In the genomic region with DNA sequence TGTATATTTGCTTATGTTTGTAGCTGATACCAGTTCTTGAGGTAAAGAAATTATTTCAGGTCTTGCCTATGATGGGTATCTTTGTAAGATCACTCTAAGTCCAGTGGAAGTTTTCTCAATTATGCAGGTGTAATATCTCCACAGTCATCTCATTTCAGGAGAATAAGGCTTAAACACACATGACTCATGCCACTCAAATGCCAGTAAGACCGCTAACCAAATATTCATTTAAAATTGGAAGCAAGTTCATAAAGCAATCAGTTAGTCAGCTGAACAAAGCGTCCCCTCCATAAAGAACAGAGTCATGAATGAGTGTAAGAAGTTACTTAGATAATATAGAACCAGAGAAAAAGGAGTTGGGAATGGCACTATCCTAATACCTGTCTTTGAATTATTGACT, we compare ENCODE assay signal across 28 cellular contexts.
DNase-seq lines count a peak whose midpoint lies in the region; TF ChIP-seq lines count a peak whose summit lies in the region.
"Had no signal": no experiment of that assay in that cellular context is flagged by ENCODE, and none has a peak within 500 bp of the region (broad histone marks: within the 10 kb centered on the region; RNA-seq: fewer than 3 reads in every experiment).

No MANE protein-coding gene starts in this region.

- no peaks in the 10 kb centered on the region for H3K27me3 ChIP-seq in vagina
- H3K27me3 ChIP-seq: esophagus muscularis mucosa, right atrium auricular region, transverse colon had no signal

- H3K4me3 Mint-ChIP-seq in activated T-helper 2 cell treated with anti-CD3 and anti-CD28 coated beads, Interferon-gamma antibody, Interleukin-2, Interleukin-4, amounts not matched to agents 10 μg/mL and 5 μg/mL and 100 μg/mL, durations not matched to agents 14 hours and 24 hours and 36 hours (ENCODE audit: low read depth): no peak overlapping the region
- H3K4me3 Mint-ChIP-seq: activated naive CD4-positive, alpha-beta T cell treated with anti-CD3 and anti-CD28 coated beads for 36 hours; naive thymus-derived CD8-positive, alpha-beta T cell; stimulated activated naive CD8-positive, alpha-beta T cell treated with anti-CD3 and anti-CD28 coated beads, Interleukin-15, amount 100 ng/mL, for 72 hours had no signal

- no peaks in the 10 kb centered on the region for H3K27me3 Mint-ChIP-seq in activated T-helper 2 cell treated with anti-CD3 and anti-CD28 coated beads, Interferon-gamma antibody, Interleukin-2, Interleukin-4, amounts not matched to agents 10 μg/mL and 5 μg/mL and 100 μg/mL, durations not matched to agents 14 hours and 24 hours and 36 hours (ENCODE audit: low read depth)
- H3K27me3 Mint-ChIP-seq: naive thymus-derived CD8-positive, alpha-beta T cell; stimulated activated naive CD8-positive, alpha-beta T cell treated with anti-CD3 and anti-CD28 coated beads, Interleukin-15, amount 100 ng/mL, for 72 hours had no signal

- no peak for TF ChIP-seq CTCF in epithelial cell of esophagus (IDR thresholded peaks at IDR 0.05; ENCODE audit: insufficient read depth, low read depth, low read length, missing control alignments)
- TF ChIP-seq CTCF in vagina (IDR thresholded peaks at IDR 0.05): no peak

- H3K9me3 ChIP-seq in vagina: no peaks in the 10 kb centered on the region
- H3K9me3 ChIP-seq: esophagus muscularis mucosa, right atrium auricular region, transverse colon had no signal

- no peak overlapping the region for H3K4me3 ChIP-seq in epithelial cell of esophagus (ENCODE audit: low read length)
- no peak overlapping the region for H3K4me3 ChIP-seq in vagina
- H3K4me3 ChIP-seq: esophagus muscularis mucosa, K562, right atrium auricular region, transverse colon had no signal

- no peak for TF ChIP-seq POLR2A in vagina (IDR thresholded peaks at IDR 0.05)

- peaks cover 49% of the 10 kb centered on the region for H3K9me3 Mint-ChIP-seq in activated T-helper 2 cell treated with anti-CD3 and anti-CD28 coated beads, Interferon-gamma antibody, Interleukin-2, Interleukin-4, amounts not matched to agents 10 μg/mL and 5 μg/mL and 100 μg/mL, durations not matched to agents 14 hours and 24 hours and 36 hours

- H3K4me1 ChIP-seq in vagina: peaks cover 17% of the 10 kb centered on the region
- H3K4me1 ChIP-seq: esophagus muscularis mucosa, right atrium auricular region, transverse colon had no signal

- no peaks in the 10 kb centered on the region for H3K36me3 ChIP-seq in vagina
- H3K36me3 ChIP-seq: esophagus muscularis mucosa, right atrium auricular region, transverse colon had no signal

- no peaks in the 10 kb centered on the region for H3K36me3 Mint-ChIP-seq in activated T-helper 2 cell treated with anti-CD3 and anti-CD28 coated beads, Interferon-gamma antibody, Interleukin-2, Interleukin-4, amounts not matched to agents 10 μg/mL and 5 μg/mL and 100 μg/mL, durations not matched to agents 14 hours and 24 hours and 36 hours (ENCODE audit: low read depth)
- H3K36me3 Mint-ChIP-seq: naive thymus-derived CD8-positive, alpha-beta T cell had no signal

- intact Hi-C loops in vagina (cut with DNase I): no loop called here
- intact Hi-C loops in activated T-helper 2 cell treated with anti-CD3 and anti-CD28 coated beads, Interferon-gamma antibody, Interleukin-2, Interleukin-4, amounts not matched to agents 10 μg/mL and 5 μg/mL and 100 μg/mL, durations not matched to agents 14 hours and 24 hours and 36 hours (cut with micrococcal nuclease): no loop called here

- no peak overlapping the region for H3K27ac ChIP-seq in vagina
- H3K27ac ChIP-seq: 22Rv1, esophagus muscularis mucosa, HL-60, right atrium auricular region, transverse colon had no signal

- H3K27ac Mint-ChIP-seq in activated T-helper 2 cell treated with anti-CD3 and anti-CD28 coated beads, Interferon-gamma antibody, Interleukin-2, Interleukin-4, amounts not matched to agents 10 μg/mL and 5 μg/mL and 100 μg/mL, durations not matched to agents 14 hours and 24 hours and 36 hours: no peak overlapping the region
- H3K27ac Mint-ChIP-seq: activated naive CD4-positive, alpha-beta T cell treated with anti-CD3 and anti-CD28 coated beads for 36 hours; naive thymus-derived CD8-positive, alpha-beta T cell; stimulated activated naive CD8-positive, alpha-beta T cell treated with anti-CD3 and anti-CD28 coated beads, Interleukin-15, amount 100 ng/mL, for 72 hours had no signal

- DNase-seq in NCI-H146 (lab: John Stamatoyannopoulos, UW) (peak; percentile 18), NCI-H146 treated with DMSO at 0.1 percent for 48 hours (lab: John Stamatoyannopoulos, UW; ENCODE audit: unreplicated experiment) (no peak), RKO (ENCODE audit: low spot score) (peak; percentile 33), epithelial cell of esophagus (ENCODE audit: low read depth) (peak; percentile 68), renal cortical epithelial cell (ENCODE audit: low read depth) (peak; percentile 42), vagina (ENCODE audit: extremely low spot score in 2 of 2) (no peak)
- no peak for DNase-seq in stimulated activated CD4-positive, alpha-beta T cell treated with anti-CD3 and anti-CD28 coated beads, Interleukin-15, amount 100 ng/mL, for 24 hours
- DNase-seq in activated T-helper 2 cell treated with anti-CD3 and anti-CD28 coated beads, Interferon-gamma antibody, Interleukin-2, Interleukin-4, amounts not matched to agents 10 μg/mL and 5 μg/mL and 100 μg/mL, durations not matched to agents 14 hours and 24 hours and 36 hours (ENCODE audit: low spot score): no peak
- DNase-seq: activated CD4-positive, alpha-beta T cell treated with anti-CD3 and anti-CD28 coated beads for 4 hours; activated naive CD4-positive, alpha-beta T cell treated with anti-CD3 and anti-CD28 coated beads for 36 hours; activated T-cell treated with anti-CD3 and anti-CD28 coated beads, Interleukin-2, amount 50 U/mL, for 48 hours; cerebellar nuclear complex; effector CD8-positive, alpha-beta T cell; glutamatergic neuron; GOT3; naive thymus-derived CD8-positive, alpha-beta T cell; NCI-H187 treated with DMSO at 0.1 percent for 48 hours; NCI-H2227 treated with DMSO at 0.1 percent for 48 hours; NCI-H748 treated with DMSO at 0.1 percent for 48 hours; SHP77 treated with DMSO at 0.1 percent for 48 hours; stimulated activated naive CD8-positive, alpha-beta T cell treated with anti-CD3 and anti-CD28 coated beads, Interleukin-15, amount 100 ng/mL, for 72 hours; T-helper 1 cell; transverse colon had no signal

- no peaks in the 10 kb centered on the region for H3K4me1 Mint-ChIP-seq in activated T-helper 2 cell treated with anti-CD3 and anti-CD28 coated beads, Interferon-gamma antibody, Interleukin-2, Interleukin-4, amounts not matched to agents 10 μg/mL and 5 μg/mL and 100 μg/mL, durations not matched to agents 14 hours and 24 hours and 36 hours (ENCODE audit: low read depth)
- H3K4me1 Mint-ChIP-seq: naive thymus-derived CD8-positive, alpha-beta T cell; stimulated activated naive CD8-positive, alpha-beta T cell treated with anti-CD3 and anti-CD28 coated beads, Interleukin-15, amount 100 ng/mL, for 72 hours had no signal

Comparison
In these comparisons a context has a peak if more than half of its experiments do, and no peak if none do; other contexts are left out.
1. DNase-seq: peak in NCI-H146 (single experiment), RKO (single experiment), epithelial cell of esophagus (single experiment) and renal cortical epithelial cell (single experiment); none in NCI-H146 treated with DMSO at 0.1 percent for 48 hours (single experiment), vagina (0 of 2), stimulated activated CD4-positive, alpha-beta T cell treated with anti-CD3 and anti-CD28 coated beads, Interleukin-15, amount 100 ng/mL, for 24 hours (single experiment) and activated T-helper 2 cell treated with anti-CD3 and anti-CD28 coated beads, Interferon-gamma antibody, Interleukin-2, Interleukin-4, amounts not matched to agents 10 μg/mL and 5 μg/mL and 100 μg/mL, durations not matched to agents 14 hours and 24 hours and 36 hours (single experiment).